13 cellular contexts compared by ENCODE assay signal in genomic region chr9:130137081-130137869, GRCh38. TPM values are rescaled to one million over a fixed set of nuclear protein-coding genes. Genes with fewer than 3 reads are reported as not detected.
DNase-seq lines count a peak whose midpoint lies in the region; ATAC-seq, FAIRE-seq and TF ChIP-seq lines count a peak whose summit lies in the region.
"Had no signal": no experiment of that assay in that cellular context is flagged by ENCODE, and none has a peak within 500 bp of the region (broad histone marks: within the 10 kb centered on the region; RNA-seq: fewer than 3 reads in every experiment).

No MANE protein-coding gene starts in this region.

- CTCF ChIA-PET in GM10248 (lab: Yijun Ruan, JAX), result no interaction called here

- peaks cover 20% of the 10 kb centered on the region for H3K4me1 ChIP-seq in foreskin keratinocyte

- DNase-seq in GM18507 (ENCODE audit: extremely low spot score, insufficient read length, low read depth), result no peak
- no peak for DNase-seq in SK-N-MC (ENCODE audit: low read depth, low spot score)
- DNase-seq in foreskin keratinocyte, result no peak
- DNase-seq in progenitor cell of endocrine pancreas (ENCODE audit: low spot score, unreplicated experiment), result no peak
- DNase-seq in mucosa of gallbladder (ENCODE audit: low spot score), result no peak
- DNase-seq in GM10248 (ENCODE audit: extremely low spot score), result no peak
- no peak for DNase-seq in stimulated activated naive CD4-positive, alpha-beta T cell (lab: John Stamatoyannopoulos, UW)
- DNase-seq: activated B cell treated with CpG ODN at 0.5 μM for 24 hours; GF-D8; NCI-H146; SHP77 treated with DMSO at 0.1 percent for 48 hours; stimulated activated naive CD4-positive, alpha-beta T cell treated with Interleukin-2 at 50 U/mL for 16 hours had no signal

- H3K9me3 Mint-ChIP-seq in progenitor cell of endocrine pancreas (ENCODE audit: low read depth), result no peaks in the 10 kb centered on the region
- H3K9me3 Mint-ChIP-seq: activated B cell treated with CpG ODN at 0.5 μM for 24 hours had no signal

- POLR2A ChIA-PET in GM10248 (lab: Yijun Ruan, JAX), result no interaction called here

- H3K4me3 Mint-ChIP-seq in progenitor cell of endocrine pancreas (ENCODE audit: low read depth), result no peak overlapping the region
- H3K4me3 Mint-ChIP-seq: activated B cell treated with CpG ODN at 0.5 μM for 24 hours had no signal

- H3K9me3 ChIP-seq in SK-N-MC (ENCODE audit: low read depth, low read length), result no peaks in the 10 kb centered on the region

- H3K36me3 ChIP-seq in SK-N-MC (ENCODE audit: insufficient read depth, low read length), result no peaks in the 10 kb centered on the region

- no peak for TF ChIP-seq CTCF in foreskin keratinocyte (conservative IDR thresholded peaks at IDR 0.05)
- no peak for TF ChIP-seq CTCF in progenitor cell of endocrine pancreas (IDR thresholded peaks at IDR 0.05; ENCODE audit: unreplicated experiment)
- TF ChIP-seq CTCF in GM10248 (IDR thresholded peaks at IDR 0.05; ENCODE audit: control extremely low read depth, extremely low read depth, low read depth, missing control alignments), result no peak

- peaks cover 11% of the 10 kb centered on the region for H3K4me1 Mint-ChIP-seq in progenitor cell of endocrine pancreas (ENCODE audit: low read depth)

- no peaks in the 10 kb centered on the region for H3K27me3 ChIP-seq in foreskin keratinocyte

- no peak for ATAC-seq in foreskin keratinocyte
- ATAC-seq in GM21526 (IDR thresholded peaks at IDR 0.05; ENCODE audit: low FRiP score, unreplicated experiment), result no peak

- peak overlapping the region; percentile 41 for H3K27ac Mint-ChIP-seq in progenitor cell of endocrine pancreas
- H3K27ac Mint-ChIP-seq: activated B cell treated with CpG ODN at 0.5 μM for 24 hours had no signal

- peaks cover 9% of the 10 kb centered on the region for H3K36me3 Mint-ChIP-seq in progenitor cell of endocrine pancreas (ENCODE audit: insufficient read depth)

- no peak overlapping the region for H3K4me3 ChIP-seq in SK-N-MC

- H3K27ac ChIP-seq in SK-N-MC (0 out of 2 replicates have a peak overlapping the region, but pooled peaks have one; percentile 5), foreskin keratinocyte (peak overlapping the region; percentile 19)

- no peak overlapping the region for H3K9ac ChIP-seq in SK-N-MC (ENCODE audit: insufficient read length)

- peak; percentile 46 for FAIRE-seq in GM18507 (lab: Jason Lieb, UNC)

- H3K27me3 Mint-ChIP-seq in progenitor cell of endocrine pancreas, result no peaks in the 10 kb centered on the region
- H3K27me3 Mint-ChIP-seq: activated B cell treated with CpG ODN at 0.5 μM for 24 hours had no signal

RNA-seq across cellular contexts. Expression of gene NCS1, which starts 34.9 kb away (rescaled TPM):
- 44.0 and 44.7 TPM in 2 replicates for total RNA-seq in foreskin keratinocyte
- 36.2 and 39.1 TPM in 2 replicates for polyA plus RNA-seq in foreskin keratinocyte
- 29.0 and 33.4 TPM in 2 replicates for total RNA-seq in progenitor cell of endocrine pancreas
- 50.3 TPM for total RNA-seq in mucosa of gallbladder
